In the genomic region with DNA sequence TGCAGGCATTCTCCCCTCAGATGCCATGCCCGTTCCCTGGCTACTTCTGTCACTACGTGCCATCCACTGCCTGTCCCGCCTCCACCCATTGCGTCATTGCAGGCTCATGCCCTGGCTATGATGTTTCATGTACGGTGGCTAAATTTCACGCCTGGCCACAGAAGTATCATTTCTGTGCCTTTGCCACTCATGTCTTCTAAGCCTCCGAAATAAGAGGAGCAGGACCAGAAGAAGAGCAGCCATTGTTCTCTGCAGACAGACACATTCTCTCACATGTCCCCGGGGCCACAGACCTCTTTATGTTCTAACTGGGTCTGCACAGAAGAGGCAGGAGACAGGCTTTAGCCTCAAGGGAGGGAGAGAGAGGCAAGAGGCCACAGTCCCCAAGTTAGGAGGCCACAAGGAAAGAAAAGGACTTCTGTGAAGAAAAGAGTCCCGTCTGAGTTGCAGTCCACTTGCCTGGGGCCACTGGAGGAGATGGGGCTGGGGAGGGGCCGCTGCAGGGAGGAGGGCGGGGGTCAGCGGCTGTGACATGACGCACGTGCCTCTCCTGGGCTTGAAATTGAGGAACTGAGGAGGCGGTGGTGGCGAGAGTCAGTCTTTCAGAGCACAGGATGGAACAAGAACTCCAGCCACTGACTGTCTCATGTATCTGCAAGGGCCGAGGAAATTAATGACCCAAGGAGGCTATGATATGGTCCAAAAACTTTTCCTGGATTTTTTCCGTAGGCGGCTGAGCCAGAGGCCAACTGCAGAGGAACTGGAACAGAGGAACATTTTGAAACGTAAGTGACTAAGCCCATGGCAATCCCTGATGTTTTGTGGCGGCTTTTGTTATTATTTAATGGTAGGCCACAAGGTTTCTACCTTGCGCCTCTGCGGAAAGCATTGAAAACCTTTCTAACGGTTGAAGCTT, we compare ENCODE assay signal across 2 cellular contexts.
TF ChIP-seq lines count a peak whose summit lies in the region.

No MANE protein-coding gene starts in this region.

TF ChIP-seq in HepG2, 621 proteins besides CTCF, POLR2A, EP300 and RAD21:
- TF ChIP-seq ZNF251 (CRISPR knock-in tag; IDR thresholded peaks at IDR 0.05) (no peak), CEBPB (IDR thresholded peaks at IDR 0.05; ENCODE audit: borderline replicate concordance, low read depth, low read length) (peak; percentile 44; the same call in 1 of the 2 replicates), HDAC1 (CRISPR knock-in tag; IDR thresholded peaks at IDR 0.05) (no peak), NFIB (CRISPR knock-in tag; IDR thresholded peaks at IDR 0.05; ENCODE audit: borderline replicate concordance) (no peak), ZFP37 (CRISPR knock-in tag; IDR thresholded peaks at IDR 0.05; ENCODE audit: borderline replicate concordance) (no peak)
- TF ChIP-seq, protein P1, sequence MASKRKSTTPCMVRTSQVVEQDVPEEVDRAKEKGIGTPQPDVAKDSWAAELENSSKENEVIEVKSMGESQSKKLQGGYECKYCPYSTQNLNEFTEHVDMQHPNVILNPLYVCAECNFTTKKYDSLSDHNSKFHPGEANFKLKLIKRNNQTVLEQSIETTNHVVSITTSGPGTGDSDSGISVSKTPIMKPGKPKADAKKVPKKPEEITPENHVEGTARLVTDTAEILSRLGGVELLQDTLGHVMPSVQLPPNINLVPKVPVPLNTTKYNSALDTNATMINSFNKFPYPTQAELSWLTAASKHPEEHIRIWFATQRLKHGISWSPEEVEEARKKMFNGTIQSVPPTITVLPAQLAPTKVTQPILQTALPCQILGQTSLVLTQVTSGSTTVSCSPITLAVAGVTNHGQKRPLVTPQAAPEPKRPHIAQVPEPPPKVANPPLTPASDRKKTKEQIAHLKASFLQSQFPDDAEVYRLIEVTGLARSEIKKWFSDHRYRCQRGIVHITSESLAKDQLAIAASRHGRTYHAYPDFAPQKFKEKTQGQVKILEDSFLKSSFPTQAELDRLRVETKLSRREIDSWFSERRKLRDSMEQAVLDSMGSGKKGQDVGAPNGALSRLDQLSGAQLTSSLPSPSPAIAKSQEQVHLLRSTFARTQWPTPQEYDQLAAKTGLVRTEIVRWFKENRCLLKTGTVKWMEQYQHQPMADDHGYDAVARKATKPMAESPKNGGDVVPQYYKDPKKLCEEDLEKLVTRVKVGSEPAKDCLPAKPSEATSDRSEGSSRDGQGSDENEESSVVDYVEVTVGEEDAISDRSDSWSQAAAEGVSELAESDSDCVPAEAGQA (IDR thresholded peaks at IDR 0.05; ENCODE audit: low read depth): no peak
- TF ChIP-seq, protein P1 (CRISPR knock-in tag; IDR thresholded peaks at IDR 0.05; ENCODE audit: borderline replicate concordance): no peak
- TF ChIP-seq, protein P2, sequence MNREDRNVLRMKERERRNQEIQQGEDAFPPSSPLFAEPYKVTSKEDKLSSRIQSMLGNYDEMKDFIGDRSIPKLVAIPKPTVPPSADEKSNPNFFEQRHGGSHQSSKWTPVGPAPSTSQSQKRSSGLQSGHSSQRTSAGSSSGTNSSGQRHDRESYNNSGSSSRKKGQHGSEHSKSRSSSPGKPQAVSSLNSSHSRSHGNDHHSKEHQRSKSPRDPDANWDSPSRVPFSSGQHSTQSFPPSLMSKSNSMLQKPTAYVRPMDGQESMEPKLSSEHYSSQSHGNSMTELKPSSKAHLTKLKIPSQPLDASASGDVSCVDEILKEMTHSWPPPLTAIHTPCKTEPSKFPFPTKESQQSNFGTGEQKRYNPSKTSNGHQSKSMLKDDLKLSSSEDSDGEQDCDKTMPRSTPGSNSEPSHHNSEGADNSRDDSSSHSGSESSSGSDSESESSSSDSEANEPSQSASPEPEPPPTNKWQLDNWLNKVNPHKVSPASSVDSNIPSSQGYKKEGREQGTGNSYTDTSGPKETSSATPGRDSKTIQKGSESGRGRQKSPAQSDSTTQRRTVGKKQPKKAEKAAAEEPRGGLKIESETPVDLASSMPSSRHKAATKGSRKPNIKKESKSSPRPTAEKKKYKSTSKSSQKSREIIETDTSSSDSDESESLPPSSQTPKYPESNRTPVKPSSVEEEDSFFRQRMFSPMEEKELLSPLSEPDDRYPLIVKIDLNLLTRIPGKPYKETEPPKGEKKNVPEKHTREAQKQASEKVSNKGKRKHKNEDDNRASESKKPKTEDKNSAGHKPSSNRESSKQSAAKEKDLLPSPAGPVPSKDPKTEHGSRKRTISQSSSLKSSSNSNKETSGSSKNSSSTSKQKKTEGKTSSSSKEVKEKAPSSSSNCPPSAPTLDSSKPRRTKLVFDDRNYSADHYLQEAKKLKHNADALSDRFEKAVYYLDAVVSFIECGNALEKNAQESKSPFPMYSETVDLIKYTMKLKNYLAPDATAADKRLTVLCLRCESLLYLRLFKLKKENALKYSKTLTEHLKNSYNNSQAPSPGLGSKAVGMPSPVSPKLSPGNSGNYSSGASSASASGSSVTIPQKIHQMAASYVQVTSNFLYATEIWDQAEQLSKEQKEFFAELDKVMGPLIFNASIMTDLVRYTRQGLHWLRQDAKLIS (CRISPR knock-in tag; IDR thresholded peaks at IDR 0.05): no peak

TF ChIP-seq in SK-N-SH, 30 proteins besides CTCF, POLR2A, EP300 and RAD21:
- TF ChIP-seq NRF1 (IDR thresholded peaks at IDR 0.05; ENCODE audit: low read depth, low read length) (no peak), TCF12 (IDR thresholded peaks at IDR 0.05) (no peak)
TF ChIP-seq in SK-N-SH: peak in this region for 0.
